ENCODE assay signal across 33 cellular contexts in the genomic region with DNA sequence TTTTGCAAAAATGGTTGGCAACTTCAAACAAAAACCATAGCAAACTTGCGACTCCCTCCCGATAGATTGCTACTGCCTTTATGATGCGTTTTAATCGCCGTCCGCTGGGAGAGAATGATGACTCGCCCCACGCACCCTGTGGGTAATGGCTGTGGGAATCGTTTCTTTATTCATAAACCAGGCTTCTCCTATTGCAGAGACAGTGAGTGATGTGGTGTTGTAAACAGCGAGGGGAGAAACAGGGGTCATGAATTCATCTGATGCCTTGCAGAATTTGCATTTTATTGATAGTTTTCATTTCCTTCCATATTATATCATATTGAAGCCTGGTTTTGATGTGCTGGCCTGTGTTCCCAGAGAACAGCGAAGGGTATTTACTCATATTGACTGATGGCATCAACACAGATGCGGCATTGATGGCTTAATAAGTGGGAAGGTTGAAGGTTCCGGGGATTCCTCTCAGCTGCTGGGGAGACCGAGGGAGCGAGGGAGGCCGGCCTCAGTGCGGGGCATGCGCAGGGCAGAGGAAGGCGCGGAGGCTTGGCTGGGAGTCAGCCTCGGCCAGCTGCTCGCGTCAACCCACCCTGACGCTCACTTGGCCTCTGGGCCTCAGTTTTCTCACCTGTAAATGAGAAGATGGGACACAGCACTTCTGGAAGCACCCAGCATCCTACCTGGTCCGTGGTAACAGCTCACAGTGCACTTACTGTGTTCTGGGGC. TPM values are rescaled to one million over a fixed set of nuclear protein-coding genes. Genes with fewer than 3 reads are reported as not detected.
"Had no signal": no experiment of that assay in that cellular context is flagged by ENCODE, and none has a peak within 500 bp of the region (broad histone marks: within the 10 kb centered on the region; RNA-seq: fewer than 3 reads in every experiment).

No MANE protein-coding gene starts in this region.

- H3K9me3 ChIP-seq: left lung, lower lobe of right lung, neutrophil, ovary, right lobe of liver, suprapubic skin, tibial artery, upper lobe of right lung had no signal

- H3K4me3 ChIP-seq: esophagus muscularis mucosa, heart left ventricle, left lung, lower lobe of right lung, ovary, right lobe of liver, skin epidermis, suprapubic skin, tibial artery, upper lobe of right lung had no signal

- H3K27ac ChIP-seq: esophagus muscularis mucosa, foreskin keratinocyte, heart left ventricle, left lung, lower lobe of right lung, neutrophil, ovary, right lobe of liver, skin epidermis, suprapubic skin, tibial artery, upper lobe of right lung, WERI-Rb-1 had no signal

- H3K9me3 Mint-ChIP-seq: activated CD4-positive, alpha-beta memory T cell treated with anti-CD3 and anti-CD28 coated beads, Interleukin-2, amount 10 ng/mL, durations not matched to agents 7 days and 5 days; activated CD4-positive, alpha-beta T cell treated with anti-CD3 and anti-CD28 coated beads, Interleukin-2, amount 10 ng/mL, durations not matched to agents 7 days and 5 days; activated naive CD4-positive, alpha-beta T cell treated with anti-CD3 and anti-CD28 coated beads, Interleukin-2, amount 50 U/mL, for 72 hours; activated T-cell treated with anti-CD3 and anti-CD28 coated beads, Interleukin-2, amount 50 U/mL, for 4 hours; activated T-helper 17 cell treated with anti-CD3 and anti-CD28 coated beads, Interleukin-2, amount 50 U/mL, for 72 hours; central memory CD8-positive, alpha-beta T cell; immature natural killer cell; natural killer cell treated with Interleukin-12 subunit alpha and Interleukin-12 subunit beta and Interleukin-15 and Interleukin-18, amount 100 ng/mL, for 72 hours had no signal

- H3K4me1 ChIP-seq: esophagus muscularis mucosa, foreskin keratinocyte, heart left ventricle, left lung, lower lobe of right lung, right lobe of liver, suprapubic skin, tibial artery, upper lobe of right lung had no signal

- ATAC-seq: activated naive CD4-positive, alpha-beta T cell treated with anti-CD3 and anti-CD28 coated beads, Interleukin-2, amount 50 U/mL, for 72 hours; activated T-cell treated with anti-CD3 and anti-CD28 coated beads, Interleukin-2, amount 50 U/mL, for 4 hours; activated T-helper 17 cell treated with anti-CD3 and anti-CD28 coated beads, Interleukin-2, amount 50 U/mL, for 72 hours; foreskin keratinocyte; heart left ventricle; left lung; lower lobe of right lung; natural killer cell treated with Interleukin-12 subunit alpha and Interleukin-12 subunit beta and Interleukin-15 and Interleukin-18, amount 100 ng/mL, for 72 hours; right lobe of liver; upper lobe of right lung had no signal

- DNase-seq: activated CD4-positive, alpha-beta memory T cell treated with anti-CD3 and anti-CD28 coated beads, Interleukin-2, amount 10 ng/mL, durations not matched to agents 7 days and 5 days; activated CD4-positive, alpha-beta T cell treated with anti-CD3 and anti-CD28 coated beads for 1 hour; activated CD4-positive, alpha-beta T cell treated with anti-CD3 and anti-CD28 coated beads, Interleukin-2, amount 10 ng/mL, durations not matched to agents 7 days and 5 days; activated T-cell treated with anti-CD3 and anti-CD28 coated beads, Interleukin-2, amount 50 U/mL, for 4 hours; anterior cingulate cortex; dermis blood vessel endothelial cell; effector CD4-positive, alpha-beta T cell; foreskin keratinocyte; heart left ventricle; hypothalamus; immature natural killer cell; kidney glomerular epithelial cell; lower lobe of right lung; mesenchymal stem cell; ovary; right lobe of liver; stimulated activated CD4-positive, alpha-beta T cell treated with anti-CD3 and anti-CD28 coated beads, Interleukin-4, amount 100 ng/mL, for 24 hours; stimulated activated CD8-positive, alpha-beta memory T cell treated with anti-CD3 and anti-CD28 coated beads, Interleukin-4, amount 100 ng/mL, for 48 hours; stimulated activated naive CD4-positive, alpha-beta T cell; T-helper 9 cell; tibial artery; upper lobe of right lung; WERI-Rb-1 had no signal

- H3K27me3 ChIP-seq: foreskin keratinocyte, neutrophil, ovary, right lobe of liver, suprapubic skin, upper lobe of right lung had no signal

- H3K27me3 Mint-ChIP-seq: activated CD4-positive, alpha-beta memory T cell treated with anti-CD3 and anti-CD28 coated beads, Interleukin-2, amount 10 ng/mL, durations not matched to agents 7 days and 5 days; activated CD4-positive, alpha-beta T cell treated with anti-CD3 and anti-CD28 coated beads, Interleukin-2, amount 10 ng/mL, durations not matched to agents 7 days and 5 days; natural killer cell treated with Interleukin-12 subunit alpha and Interleukin-12 subunit beta and Interleukin-15 and Interleukin-18, amount 100 ng/mL, for 72 hours; progenitor cell of endocrine pancreas had no signal

- H3K4me3 Mint-ChIP-seq: activated CD4-positive, alpha-beta memory T cell treated with anti-CD3 and anti-CD28 coated beads, Interleukin-2, amount 10 ng/mL, durations not matched to agents 7 days and 5 days; activated CD4-positive, alpha-beta T cell treated with anti-CD3 and anti-CD28 coated beads, Interleukin-2, amount 10 ng/mL, durations not matched to agents 7 days and 5 days; activated T-cell treated with anti-CD3 and anti-CD28 coated beads, Interleukin-2, amount 50 U/mL, for 4 hours; activated T-helper 17 cell treated with anti-CD3 and anti-CD28 coated beads, Interleukin-2, amount 50 U/mL, for 72 hours; central memory CD8-positive, alpha-beta T cell; immature natural killer cell; natural killer cell treated with Interleukin-12 subunit alpha and Interleukin-12 subunit beta and Interleukin-15 and Interleukin-18, amount 100 ng/mL, for 72 hours had no signal

- H3K36me3 Mint-ChIP-seq: activated naive CD4-positive, alpha-beta T cell treated with anti-CD3 and anti-CD28 coated beads, Interleukin-2, amount 50 U/mL, for 72 hours; natural killer cell treated with Interleukin-12 subunit alpha and Interleukin-12 subunit beta and Interleukin-15 and Interleukin-18, amount 100 ng/mL, for 72 hours had no signal

- H3K27ac Mint-ChIP-seq: activated CD4-positive, alpha-beta memory T cell treated with anti-CD3 and anti-CD28 coated beads, Interleukin-2, amount 10 ng/mL, durations not matched to agents 7 days and 5 days; activated CD4-positive, alpha-beta T cell treated with anti-CD3 and anti-CD28 coated beads, Interleukin-2, amount 10 ng/mL, durations not matched to agents 7 days and 5 days; activated T-helper 17 cell treated with anti-CD3 and anti-CD28 coated beads, Interleukin-2, amount 50 U/mL, for 72 hours; immature natural killer cell; natural killer cell treated with Interleukin-12 subunit alpha and Interleukin-12 subunit beta and Interleukin-15 and Interleukin-18, amount 100 ng/mL, for 72 hours; progenitor cell of endocrine pancreas had no signal

- H3K36me3 ChIP-seq: esophagus muscularis mucosa, heart left ventricle, left lung, lower lobe of right lung, neutrophil, ovary, right lobe of liver, suprapubic skin, tibial artery, upper lobe of right lung, WERI-Rb-1 had no signal

- H3K4me1 Mint-ChIP-seq: activated CD4-positive, alpha-beta memory T cell treated with anti-CD3 and anti-CD28 coated beads, Interleukin-2, amount 10 ng/mL, durations not matched to agents 7 days and 5 days; activated CD4-positive, alpha-beta T cell treated with anti-CD3 and anti-CD28 coated beads, Interleukin-2, amount 10 ng/mL, durations not matched to agents 7 days and 5 days; central memory CD8-positive, alpha-beta T cell; immature natural killer cell had no signal

RNA-seq across cellular contexts. Expression of a gene that starts 41.3 kb away (rescaled TPM):
- total RNA-seq: dermis blood vessel endothelial cell had no signal
